ENCODE assay signal across 8 cellular contexts in genomic region chr1:65897485-65897884, GRCh38.
"Had no signal": no experiment of that assay in that cellular context is flagged by ENCODE, and none has a peak within 500 bp of the region (broad histone marks: within the 10 kb centered on the region; RNA-seq: fewer than 3 reads in every experiment).

No MANE protein-coding gene starts in this region.

- ATAC-seq: GM12878 had no signal

- DNase-seq: GDM1, GF-D8 had no signal

- H3K4me3 ChIP-seq: GM12878 had no signal

- FAIRE-seq: G401.6, GM12878, GM12891, GM12892, GM18507, GM19239 had no signal
